In genomic region chr3:46402902-46403301, GRCh38 we compare ENCODE assay signal across 7 cellular contexts. TPM values are rescaled to one million over a fixed set of nuclear protein-coding genes. Genes with fewer than 3 reads are reported as not detected.
"Had no signal": no experiment of that assay in that cellular context is flagged by ENCODE, and none has a peak within 500 bp of the region (broad histone marks: within the 10 kb centered on the region; RNA-seq: fewer than 3 reads in every experiment).

No MANE protein-coding gene starts in this region.

RNA-seq across cellular contexts. Expression of gene CCRL2, which starts 4.2 kb away (rescaled TPM):
- total RNA-seq: ascending aorta, astrocyte, chondrocyte had no signal

RNA-seq across cellular contexts. Expression of gene CCR5, which starts 32.2 kb away (rescaled TPM):
- total RNA-seq: activated naive CD4-positive, alpha-beta T cell treated with anti-CD3 and anti-CD28 coated beads for 36 hours; ascending aorta; astrocyte; bronchial epithelial cell; cardiac muscle cell; cerebellum; chondrocyte had no signal
- polyA plus RNA-seq: cardiac muscle cell had no signal

RNA-seq across cellular contexts. Expression of gene CCR2, which starts 49.0 kb away (rescaled TPM):
- total RNA-seq: activated naive CD4-positive, alpha-beta T cell treated with anti-CD3 and anti-CD28 coated beads for 36 hours; astrocyte; bronchial epithelial cell; cardiac muscle cell; chondrocyte had no signal
- polyA plus RNA-seq: cardiac muscle cell had no signal
